Comparison of ENCODE assay signal across 18 cellular contexts in the genomic region with DNA sequence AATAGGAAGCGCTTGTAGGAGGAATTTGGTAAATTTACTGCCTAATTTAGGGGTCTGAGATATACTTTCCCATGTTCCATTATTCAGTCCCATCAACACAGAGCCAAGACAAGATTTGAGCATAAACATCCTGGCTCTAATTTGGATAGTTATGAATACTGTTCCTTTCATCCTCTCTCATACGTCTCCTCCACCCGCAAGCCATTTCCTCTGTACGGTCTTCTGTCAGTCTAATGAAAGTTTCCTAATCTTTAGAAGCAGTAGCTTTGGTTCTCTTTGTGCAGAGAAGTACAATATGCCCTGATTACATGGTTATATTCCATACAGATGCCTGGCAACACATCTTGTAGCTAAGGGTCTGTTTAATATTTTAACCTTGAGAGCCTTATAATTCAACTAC. TPM values are rescaled to one million over a fixed set of nuclear protein-coding genes. Genes with fewer than 3 reads are reported as not detected.
DNase-seq lines count a peak whose midpoint lies in the region; ATAC-seq and TF ChIP-seq lines count a peak whose summit lies in the region.
"Had no signal": no experiment of that assay in that cellular context is flagged by ENCODE, and none has a peak within 500 bp of the region (broad histone marks: within the 10 kb centered on the region; RNA-seq: fewer than 3 reads in every experiment).

No MANE protein-coding gene starts in this region.

- H3K36me3 ChIP-seq in BLaER1 (no peaks in the 10 kb centered on the region), muscle layer of duodenum (ENCODE audit: control insufficient read depth in 1 of 2, insufficient read depth in 2 of 2, low read length in 2 of 2) (no peaks in the 10 kb centered on the region)
- H3K36me3 ChIP-seq: cardiac muscle cell, heart right ventricle, right atrium auricular region, stomach had no signal

- peaks cover 15% of the 10 kb centered on the region; the same call in 1 of the 2 replicates for H4K20me1 ChIP-seq in BLaER1

- no peaks in the 10 kb centered on the region for H3K36me3 Mint-ChIP-seq in activated B cell treated with CpG ODN at 0.5 μM for 24 hours (ENCODE audit: low read depth)
- H3K36me3 Mint-ChIP-seq: IgD-negative memory B cell had no signal

- no peak overlapping the region for H3K27ac Mint-ChIP-seq in activated B cell treated with CpG ODN at 0.5 μM for 24 hours
- H3K27ac Mint-ChIP-seq: IgD-negative memory B cell had no signal

- TF ChIP-seq CTCF in activated B cell treated with CpG ODN at 0.5 μM for 24 hours (IDR thresholded peaks at IDR 0.05) = no peak

- H3K4me1 ChIP-seq in BLaER1 (peaks cover 23% of the 10 kb centered on the region), muscle layer of duodenum (ENCODE audit: control insufficient read depth in 1 of 2, insufficient read depth in 2 of 2, low read length in 2 of 2) (peaks cover 0 to 23% of the 10 kb centered on the region in 2 donors)

- ATAC-seq in activated B cell treated with CpG ODN at 0.5 μM for 24 hours (ENCODE audit: low read depth) = no peak
- no peak for ATAC-seq in HG03097 (IDR thresholded peaks at IDR 0.05; ENCODE audit: low FRiP score, unreplicated experiment)
- no peak for ATAC-seq in HG03565 (IDR thresholded peaks at IDR 0.05; ENCODE audit: unreplicated experiment)
- ATAC-seq in HG02678 (IDR thresholded peaks at IDR 0.05; ENCODE audit: unreplicated experiment) = no peak
- ATAC-seq: heart right ventricle had no signal

- no peaks in the 10 kb centered on the region for H3K9me3 Mint-ChIP-seq in activated B cell treated with CpG ODN at 0.5 μM for 24 hours
- H3K9me3 Mint-ChIP-seq: IgD-negative memory B cell had no signal

- DNase-seq in Jurkat, Clone E6-1 (ENCODE audit: low read depth, low spot score) = peak; percentile 56
- DNase-seq in activated B cell treated with CpG ODN at 0.5 μM for 24 hours (no peak), KG1 (lab: John Stamatoyannopoulos, UW) (no peak)
- DNase-seq: activated CD4-positive, alpha-beta T cell treated with anti-CD3 and anti-CD28 coated beads, Interleukin-2, amount 50 U/mL, for 48 hours; EL; heart right ventricle; NCI-H1105 treated with DMSO at 0.1 percent for 48 hours; NCI-H2171; NCI-H748 treated with DMSO at 0.1 percent for 48 hours; stomach had no signal

- intact Hi-C loops in activated B cell treated with CpG ODN at 0.5 μM for 24 hours (cut with micrococcal nuclease) = loop anchor here (5.0 kb wide), 1 partner anchor 42 kb away; no protein-coding TSS in a partner anchor

- H3K27me3 ChIP-seq in BLaER1 (peaks cover 42% of the 10 kb centered on the region), muscle layer of duodenum (ENCODE audit: low read depth, low read length) (peaks cover 3% of the 10 kb centered on the region)
- H3K27me3 ChIP-seq: cardiac muscle cell, right atrium auricular region had no signal

- H3K9me3 ChIP-seq in BLaER1 (0 out of 2 replicates have a peak, but pooled peaks cover under 1% of the 10 kb centered on the region), muscle layer of duodenum (ENCODE audit: control insufficient read depth in 1 of 2, low read length in 2 of 2) (no peaks in the 10 kb centered on the region)
- H3K9me3 ChIP-seq: heart right ventricle, right atrium auricular region, stomach had no signal

- CTCF ChIA-PET in activated B cell treated with CpG ODN at 0.5 μM for 24 hours (lab: Charles Lee) = no interaction called here

- no peak overlapping the region for H3K27ac ChIP-seq in BLaER1
- peak overlapping the region; percentile 42 for H3K27ac ChIP-seq in muscle layer of duodenum (ENCODE audit: low read length)
- H3K27ac ChIP-seq: cardiac muscle cell, right atrium auricular region had no signal

- peaks cover 19% of the 10 kb centered on the region for H3K27me3 Mint-ChIP-seq in activated B cell treated with CpG ODN at 0.5 μM for 24 hours

- peak overlapping the region; percentile 41 for H3K4me3 Mint-ChIP-seq in activated B cell treated with CpG ODN at 0.5 μM for 24 hours

- H3K4me3 ChIP-seq in BLaER1 (no peak overlapping the region), muscle layer of duodenum (ENCODE audit: low read depth in 1 of 2, low read length in 2 of 2) (peak overlapping the region in 1 of 2 donors; percentile 10)
- H3K4me3 ChIP-seq in Jurkat, Clone E6-1 (ENCODE audit: low read length) = no peak overlapping the region
- H3K4me3 ChIP-seq: cardiac muscle cell, heart right ventricle, right atrium auricular region, stomach had no signal

- POLR2A ChIA-PET in activated B cell treated with CpG ODN at 0.5 μM for 24 hours (lab: Charles Lee) = interaction anchor here (1.5 kb wide), 1 partner anchor 192 kb away, joined by 4 read pairs; a partner anchor contains a TSS

- no peak overlapping the region for H3K9ac ChIP-seq in BLaER1

- peaks cover 25% of the 10 kb centered on the region for H3K4me1 Mint-ChIP-seq in activated B cell treated with CpG ODN at 0.5 μM for 24 hours

- H3K4me2 ChIP-seq in BLaER1 = peak overlapping the region; percentile 54

RNA-seq across cellular contexts. Expression of a gene that starts 37.0 kb away (rescaled TPM):
- polyA plus RNA-seq in Jurkat, Clone E6-1 (2012; ENCODE audit: insufficient read depth, insufficient read length) = 38.8 TPM
- 7.1 and 9.0 TPM in 2 replicates for total RNA-seq in activated B cell treated with CpG ODN at 0.5 μM for 24 hours

RNA-seq across cellular contexts. Expression of a gene that starts 58.8 kb away (rescaled TPM):
- 1.7 TPM for polyA plus RNA-seq in Jurkat, Clone E6-1 (2012; ENCODE audit: insufficient read depth, insufficient read length)
- total RNA-seq in activated B cell treated with CpG ODN at 0.5 μM for 24 hours = not detected in 2 replicates
- total RNA-seq: cardiac muscle cell, right atrium auricular region, stomach had no signal
- polyA plus RNA-seq: cardiac muscle cell, heart right ventricle, IgD-negative memory B cell, stomach had no signal
